22 cellular contexts compared by ENCODE assay signal in genomic region chr15:93835378-93835777, GRCh38.
"Had no signal": no experiment of that assay in that cellular context is flagged by ENCODE, and none has a peak within 500 bp of the region (broad histone marks: within the 10 kb centered on the region; RNA-seq: fewer than 3 reads in every experiment).

No MANE protein-coding gene starts in this region.

- H3K36me3 ChIP-seq: MG63, SJCRH30 had no signal

- H3K4me3 ChIP-seq: MG63, SJCRH30 had no signal

- H3K9me3 ChIP-seq: MG63 had no signal

- ATAC-seq: Panc1, PC-3 had no signal

- DNase-seq: IMR-90, Karpas-422, KG1, MG63, NCI-H1092, NCI-H1105 treated with DMSO at 0.1 percent for 48 hours, NCI-H1417 treated with DMSO at 0.1 percent for 48 hours, NCI-H146, NCI-H1694 treated with DMSO at 0.1 percent for 48 hours, NCI-H1930, NCI-H2081, NCI-H2107, NCI-H2227 treated with DMSO at 0.1 percent for 48 hours, NCI-H524 treated with DMSO at 0.1 percent for 48 hours, NCI-H69, NCI-H774, PC-3, SHP77 treated with DMSO at 0.1 percent for 48 hours, SJCRH30, SW 1271 had no signal

- H3K4me1 ChIP-seq: SJCRH30 had no signal

- H3K27ac ChIP-seq: RWPE1, SJCRH30 had no signal

- H3K27me3 ChIP-seq: MG63, SJCRH30 had no signal
